ENCODE assay signal across 8 cellular contexts in the genomic region with DNA sequence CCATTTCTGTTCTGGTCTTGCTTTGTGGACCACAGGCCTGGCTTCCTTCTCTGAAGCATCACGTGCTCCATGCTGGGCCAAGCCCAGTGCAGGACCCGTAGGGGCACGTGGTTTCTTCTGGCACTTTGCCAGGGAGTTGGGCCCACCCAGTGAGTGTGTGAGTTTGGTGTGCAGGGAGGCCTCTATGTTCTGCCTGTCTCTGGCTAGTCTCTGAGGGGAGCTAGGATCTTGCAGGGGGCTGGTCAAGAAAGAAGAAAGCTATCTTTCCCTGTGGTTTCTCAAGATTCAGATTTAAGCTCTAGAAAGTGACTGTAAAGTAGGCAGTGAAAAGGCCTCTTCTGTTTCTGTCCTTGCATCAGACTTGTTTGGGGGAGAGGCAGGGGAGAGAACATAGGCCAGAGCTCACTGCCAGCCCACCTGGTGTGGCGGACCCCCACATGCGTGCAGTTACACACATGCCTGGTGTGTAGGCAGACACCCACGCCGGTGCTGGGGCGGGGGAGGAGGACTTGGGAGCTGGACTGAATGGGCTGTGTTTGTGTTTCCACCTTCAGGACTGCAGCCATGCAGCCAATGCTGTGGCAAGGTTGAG. TPM values are rescaled to one million over a fixed set of nuclear protein-coding genes. Genes with fewer than 3 reads are reported as not detected.
DNase-seq lines count a peak whose midpoint lies in the region; FAIRE-seq and TF ChIP-seq lines count a peak whose summit lies in the region.

No MANE protein-coding gene starts in this region.

- H3K36me3 ChIP-seq in PC-9 (ENCODE audit: low read depth) (peaks cover 36% of the 10 kb centered on the region), colonic mucosa (peaks cover 4% of the 10 kb centered on the region), uterus (no peaks in the 10 kb centered on the region)

- peaks cover 18% of the 10 kb centered on the region for H3K36me3 Mint-ChIP-seq in mesothelial cell of epicardium

- peak overlapping the region; percentile 77 for H3K27ac ChIP-seq in PC-9
- no peak overlapping the region for H3K27ac ChIP-seq in colonic mucosa
- H3K27ac ChIP-seq in uterus = peak overlapping the region; percentile 65 to 75

- no peak overlapping the region for H3K9ac ChIP-seq in colonic mucosa (ENCODE audit: low read depth in 2 of 2, low read length in 2 of 2)

- H3K4me1 ChIP-seq in PC-9 (replicated peaks; ENCODE audit: insufficient read depth) (peaks cover 73% of the 10 kb centered on the region), colonic mucosa (peaks cover 53% of the 10 kb centered on the region), uterus (peaks cover 33 to 40% of the 10 kb centered on the region in 2 donors)

- peaks cover 71% of the 10 kb centered on the region for H4K20me1 ChIP-seq in PC-9 (ENCODE audit: insufficient read depth)

- peaks cover 90% of the 10 kb centered on the region for H3K79me2 ChIP-seq in PC-9 (ENCODE audit: low read depth)

- CTCF ChIA-PET in PC-9 (lab: Charles Lee) = no interaction called here

- no peak for FAIRE-seq in H54 (lab: Jason Lieb, UNC)

- H3K4me2 ChIP-seq in PC-9 = peak overlapping the region; percentile 69

- H3K4me3 ChIP-seq in PC-9 = no peak overlapping the region
- H3K4me3 ChIP-seq in colonic mucosa = no peak overlapping the region
- H3K4me3 ChIP-seq in uterus = no peak overlapping the region

- POLR2A ChIA-PET in PC-9 (lab: Charles Lee; ENCODE audit: unreplicated experiment) = no interaction called here

- H2AFZ ChIP-seq in PC-9 = no peak overlapping the region

- DNase-seq in EH (ENCODE audit: low read depth) (peak; percentile 42), PC-9 (no peak), colonic mucosa (peak; percentile 68), mesothelial cell of epicardium (ENCODE audit: low spot score in 2 of 2, unreplicated experiment in 2 of 2) (peak; percentile 69 to 81), uterus (peak; percentile 74 to 85), H54 (ENCODE audit: insufficient read length, low spot score) (no peak), A172 (ENCODE audit: low spot score) (no peak), NOMO-1 treated with dmso at 0.1 percent for 144 hours (lab: John Stamatoyannopoulos, UW; ENCODE audit: unreplicated experiment) (no peak)

- H3K9me3 ChIP-seq in PC-9 (ENCODE audit: insufficient read depth, low read depth) (no peaks in the 10 kb centered on the region), colonic mucosa (no peaks in the 10 kb centered on the region), uterus (no peaks in the 10 kb centered on the region)

- intact Hi-C loops in PC-9 (cut with micrococcal nuclease; ENCODE audit: unreplicated experiment) = no loop called here
- intact Hi-C loops in colonic mucosa (cut with DNase I) = loop anchor here (10.0 kb wide), 1 partner anchor 273 kb away; the partner anchor contains the start of gene PLXDC1
- intact Hi-C loops in uterus (cut with DNase I; ENCODE audit: low total_unique reads) = no loop called here

- H3K9me3 Mint-ChIP-seq in mesothelial cell of epicardium = no peaks in the 10 kb centered on the region

- TF ChIP-seq CTCF in PC-9 (conservative IDR thresholded peaks at IDR 0.05) (no peak), colonic mucosa (IDR thresholded peaks at IDR 0.05) (no peak), mesothelial cell of epicardium (IDR thresholded peaks at IDR 0.05; ENCODE audit: unreplicated experiment) (no peak), uterus (IDR thresholded peaks at IDR 0.05) (no peak)

- no TSS peak for BruUV-seq in PC-9 (replicated peaks; lab: Mats Ljungman, UMichigan)

- H3K27me3 ChIP-seq in PC-9 (ENCODE audit: insufficient read depth, low read depth) (no peaks in the 10 kb centered on the region), colonic mucosa (no peaks in the 10 kb centered on the region), uterus (no peaks in the 10 kb centered on the region)

- peaks cover 64% of the 10 kb centered on the region for H3F3A ChIP-seq in PC-9 (ENCODE audit: insufficient read depth, low read depth)

- peak overlapping the region; percentile 97 for H3K27ac Mint-ChIP-seq in mesothelial cell of epicardium

- no peaks in the 10 kb centered on the region for H3K27me3 Mint-ChIP-seq in mesothelial cell of epicardium (ENCODE audit: low read depth)

- peak overlapping the region; percentile 44 for H3K4me3 Mint-ChIP-seq in mesothelial cell of epicardium

- TF ChIP-seq POLR2A in uterus (IDR thresholded peaks at IDR 0.05) = no peak
- no peak for TF ChIP-seq POLR2A in H54 (IDR thresholded peaks at IDR 0.05; ENCODE audit: low read depth, low read length)

- H3K9me2 ChIP-seq in PC-9 (ENCODE audit: insufficient read depth) = no peaks in the 10 kb centered on the region

- peaks cover 71% of the 10 kb centered on the region for H3K4me1 Mint-ChIP-seq in mesothelial cell of epicardium

RNA-seq across cellular contexts. Expression of gene LASP1, which starts 11.8 kb away (rescaled TPM):
- total RNA-seq in PC-9 (2021) (220 and 309 TPM in 2 replicates), colonic mucosa (100 to 1,000 TPM; 297 to 330 TPM), mesothelial cell of epicardium (144 to 152 TPM (median 146 TPM) in 3 replicates), uterus (100 to 1,000 TPM in 1 of 4 donors, 10 to 100 TPM in 3; 21.2 to 119 (median 58.2) TPM)
- total RNA-seq in A172 (2014; rRNA removed; shearing (Covaris generic)) = 248 and 270 TPM in 2 replicates

RNA-seq across cellular contexts. Expression of gene RPL23, which starts 28.2 kb away (rescaled TPM):
- 1,146 and 1,262 TPM in 2 replicates for total RNA-seq in PC-9 (2021)
- 100 to 1,000 TPM; 845 to 956 TPM for total RNA-seq in colonic mucosa
- total RNA-seq in mesothelial cell of epicardium = 1,597 to 1,708 TPM (median 1,659 TPM) in 3 replicates
- 1,000 to 10,000 TPM; 1,418 to 5,044 (median 2,630) TPM for total RNA-seq in uterus
- total RNA-seq in A172 (2014; rRNA removed; shearing (Covaris generic)) = 1,400 and 1,966 TPM in 2 replicates

RNA-seq across cellular contexts. Expression of gene CWC25, which starts 56.6 kb away (rescaled TPM):
- total RNA-seq in PC-9 (2021) (13.7 and 13.9 TPM in 2 replicates), colonic mucosa (10 to 100 TPM; 18.7 TPM), mesothelial cell of epicardium (19.5 to 20.9 TPM (median 20.5 TPM) in 3 replicates), uterus (10 to 100 TPM in 3 of 4 donors, 1 to 10 TPM in 1; 9.1 to 26.2 (median 18.1) TPM)
- total RNA-seq in A172 (2014; rRNA removed; shearing (Covaris generic)) = 15.8 and 16.1 TPM in 2 replicates

Comparison
In these comparisons a context has a peak if more than half of its experiments do, and no peak if none do; other contexts are left out.
1. DNase-seq: peak in EH (single experiment), colonic mucosa (single experiment), mesothelial cell of epicardium (2 of 2) and uterus (2 of 2); none in PC-9 (0 of 2), H54 (single experiment), A172 (single experiment) and NOMO-1 treated with dmso at 0.1 percent for 144 hours (single experiment).